22 cellular contexts compared by ENCODE assay signal in genomic region chr5:89280103-89281037, GRCh38.
A peak's percentile ranks its signal among the peaks of the same experiment; 100 is the strongest.
DNase-seq lines count a peak whose midpoint lies in the region; ATAC-seq and TF ChIP-seq lines count a peak whose summit lies in the region.
"Had no signal": no experiment of that assay in that cellular context is flagged by ENCODE, and none has a peak within 500 bp of the region (broad histone marks: within the 10 kb centered on the region; RNA-seq: fewer than 3 reads in every experiment).

No MANE protein-coding gene starts in this region.

- peak overlapping the region; percentile 10; the same call in 1 of the 2 replicates for H2AFZ ChIP-seq in KMS-11 (ENCODE audit: low read depth)

- peaks cover 83% of the 10 kb centered on the region for H3K4me1 Mint-ChIP-seq in activated B cell treated with CpG ODN at 0.5 μM for 24 hours
- peaks cover 28% of the 10 kb centered on the region for H3K4me1 Mint-ChIP-seq in stimulated activated memory B cell treated with anti-CD40 and anti-IgM and Interleukin-4, amounts not matched to agents 10 μg/mL and 1 μg/mL and 100 μg/mL, for 72 hours
- H3K4me1 Mint-ChIP-seq: CD4-positive, alpha-beta memory T cell; stimulated activated naive CD8-positive, alpha-beta T cell treated with anti-CD3 and anti-CD28 coated beads, Interleukin-15, amount 100 ng/mL, for 72 hours; WTC11 had no signal

- CTCF ChIA-PET in activated B cell treated with CpG ODN at 0.5 μM for 24 hours (lab: Charles Lee): interaction anchor here (0.9 kb wide), 1 partner anchor 450 kb away, joined by 3 read pairs; no protein-coding TSS in a partner anchor

- peak overlapping the region; percentile 5; the same call in 1 of the 2 replicates for H3K4me2 ChIP-seq in KMS-11

- no peak overlapping the region for H3K9ac ChIP-seq in KMS-11

- peaks cover 6% of the 10 kb centered on the region for H3K9me3 Mint-ChIP-seq in activated B cell treated with CpG ODN at 0.5 μM for 24 hours
- peaks cover 3% of the 10 kb centered on the region for H3K9me3 Mint-ChIP-seq in stimulated activated memory B cell treated with anti-CD40 and anti-IgM and Interleukin-4, amounts not matched to agents 10 μg/mL and 1 μg/mL and 100 μg/mL, for 72 hours
- H3K9me3 Mint-ChIP-seq: endodermal cell, WTC11 had no signal

- no peak overlapping the region for H3K27ac ChIP-seq in KMS-11
- no peak overlapping the region for H3K27ac ChIP-seq in uterus
- H3K27ac ChIP-seq: prostate gland, skin epidermis, tibial nerve had no signal

- TF ChIP-seq CTCF in GM20000 (IDR thresholded peaks at IDR 0.05; ENCODE audit: extremely low read depth, missing control alignments) (no peak), KMS-11 (conservative IDR thresholded peaks at IDR 0.05; ENCODE audit: low read depth, low read length) (no peak), activated B cell treated with CpG ODN at 0.5 μM for 24 hours (IDR thresholded peaks at IDR 0.05) (no peak), uterus (IDR thresholded peaks at IDR 0.05) (no peak)

- peak overlapping the region; percentile 36 for H3K27ac Mint-ChIP-seq in activated B cell treated with CpG ODN at 0.5 μM for 24 hours
- peak overlapping the region; percentile 48 for H3K27ac Mint-ChIP-seq in stimulated activated memory B cell treated with anti-CD40 and anti-IgM and Interleukin-4, amounts not matched to agents 10 μg/mL and 1 μg/mL and 100 μg/mL, for 72 hours
- H3K27ac Mint-ChIP-seq: CD4-positive, alpha-beta memory T cell; endodermal cell; stimulated activated naive CD8-positive, alpha-beta T cell treated with anti-CD3 and anti-CD28 coated beads, Interleukin-15, amount 100 ng/mL, for 72 hours; WTC11 had no signal

- no peak for ATAC-seq in activated B cell treated with CpG ODN at 0.5 μM for 24 hours (ENCODE audit: low read depth)
- peak; percentile 34 for ATAC-seq in stimulated activated memory B cell treated with anti-CD40 and anti-IgM and Interleukin-4, amounts not matched to agents 10 μg/mL and 1 μg/mL and 100 μg/mL, for 72 hours
- ATAC-seq in GM18519 (IDR thresholded peaks at IDR 0.05; ENCODE audit: low FRiP score, unreplicated experiment): no peak
- ATAC-seq: stimulated activated naive CD8-positive, alpha-beta T cell treated with anti-CD3 and anti-CD28 coated beads, Interleukin-15, amount 100 ng/mL, for 72 hours; WTC11 had no signal

- H3K4me3 ChIP-seq in KMS-11 (IDR thresholded peaks at IDR 0.05; ENCODE audit: insufficient read depth, low read depth, low read length) (no peak overlapping the region), uterus (no peak overlapping the region)
- H3K4me3 ChIP-seq: prostate gland, skin epidermis, tibial nerve had no signal

- H3K9me3 ChIP-seq in uterus: no peaks in the 10 kb centered on the region
- H3K9me3 ChIP-seq: prostate gland, tibial nerve had no signal

- intact Hi-C loops in activated B cell treated with CpG ODN at 0.5 μM for 24 hours (cut with micrococcal nuclease): loop anchor here (1.0 kb wide), 1 partner anchor 9 kb away; no protein-coding TSS in a partner anchor
- intact Hi-C loops in uterus (cut with DNase I; ENCODE audit: low total_unique reads): no loop called here
- intact Hi-C loops in head of caudate nucleus (cut with DNase I): no loop called here

- H4K20me1 ChIP-seq in KMS-11 (ENCODE audit: insufficient read depth): no peaks in the 10 kb centered on the region

- H3K27me3 ChIP-seq in KMS-11 (ENCODE audit: insufficient read depth, low read depth) (no peaks in the 10 kb centered on the region), uterus (no peaks in the 10 kb centered on the region)
- H3K27me3 ChIP-seq: tibial nerve had no signal

- peaks cover 21% of the 10 kb centered on the region for H3K4me1 ChIP-seq in KMS-11 (ENCODE audit: low read depth, poor library complexity, severe bottlenecking)
- H3K4me1 ChIP-seq in uterus: no peaks in the 10 kb centered on the region
- H3K4me1 ChIP-seq: prostate gland, tibial nerve had no signal

- DNase-seq in GM20000 (ENCODE audit: low spot score): peak; percentile 10
- DNase-seq in activated B cell treated with CpG ODN at 0.5 μM for 24 hours: no peak
- DNase-seq in uterus: no peak
- DNase-seq in ecto neural progenitor cell (ENCODE audit: low spot score): no peak
- DNase-seq in head of caudate nucleus: no peak
- DNase-seq: activated CD4-positive, alpha-beta T cell treated with anti-CD3 and anti-CD28 coated beads, Interleukin-2, amount 50 U/mL, for 48 hours; activated gamma-delta T cell; CD4-positive, alpha-beta memory T cell; endodermal cell; GDM1; kidney; NCI-H1105; NCI-H2081 treated with DMSO at 0.1 percent for 48 hours; stimulated activated naive CD8-positive, alpha-beta T cell treated with anti-CD3 and anti-CD28 coated beads, Interleukin-15, amount 100 ng/mL, for 72 hours; T-helper 9 cell had no signal

- TF ChIP-seq POLR2A in uterus (IDR thresholded peaks at IDR 0.05): no peak

- H3K4me3 Mint-ChIP-seq in activated B cell treated with CpG ODN at 0.5 μM for 24 hours: no peak overlapping the region
- no peak overlapping the region for H3K4me3 Mint-ChIP-seq in stimulated activated memory B cell treated with anti-CD40 and anti-IgM and Interleukin-4, amounts not matched to agents 10 μg/mL and 1 μg/mL and 100 μg/mL, for 72 hours
- H3K4me3 Mint-ChIP-seq: CD4-positive, alpha-beta memory T cell; endodermal cell; stimulated activated naive CD8-positive, alpha-beta T cell treated with anti-CD3 and anti-CD28 coated beads, Interleukin-15, amount 100 ng/mL, for 72 hours; WTC11 had no signal

- POLR2A ChIA-PET in activated B cell treated with CpG ODN at 0.5 μM for 24 hours (lab: Charles Lee): interaction anchor here (1.2 to 2.0 kb wide), 4 partner anchors 8 to 61 kb away, joined by 3 to 7 read pairs (median 4); no protein-coding TSS in a partner anchor

- no peaks in the 10 kb centered on the region for H3K79me2 ChIP-seq in KMS-11 (ENCODE audit: insufficient read depth, low read depth)

- H3K27me3 Mint-ChIP-seq in activated B cell treated with CpG ODN at 0.5 μM for 24 hours: no peaks in the 10 kb centered on the region
- peaks cover 7% of the 10 kb centered on the region for H3K27me3 Mint-ChIP-seq in stimulated activated memory B cell treated with anti-CD40 and anti-IgM and Interleukin-4, amounts not matched to agents 10 μg/mL and 1 μg/mL and 100 μg/mL, for 72 hours
- H3K27me3 Mint-ChIP-seq: stimulated activated naive CD8-positive, alpha-beta T cell treated with anti-CD3 and anti-CD28 coated beads, Interleukin-15, amount 100 ng/mL, for 72 hours had no signal

- no peaks in the 10 kb centered on the region for H3K36me3 Mint-ChIP-seq in activated B cell treated with CpG ODN at 0.5 μM for 24 hours (ENCODE audit: low read depth)
- no peaks in the 10 kb centered on the region for H3K36me3 Mint-ChIP-seq in stimulated activated memory B cell treated with anti-CD40 and anti-IgM and Interleukin-4, amounts not matched to agents 10 μg/mL and 1 μg/mL and 100 μg/mL, for 72 hours
- H3K36me3 Mint-ChIP-seq: CD4-positive, alpha-beta memory T cell; WTC11 had no signal

- H3K36me3 ChIP-seq in KMS-11 (ENCODE audit: insufficient read depth): no peaks in the 10 kb centered on the region
- no peaks in the 10 kb centered on the region for H3K36me3 ChIP-seq in uterus
- H3K36me3 ChIP-seq: prostate gland, tibial nerve had no signal
